In genomic region chr9:76761448-76761847, GRCh38 we compare ENCODE assay signal across 10 cellular contexts. TPM values are rescaled to one million over a fixed set of nuclear protein-coding genes. Genes with fewer than 3 reads are reported as not detected.
DNase-seq lines count a peak whose midpoint lies in the region; ATAC-seq, FAIRE-seq and TF ChIP-seq lines count a peak whose summit lies in the region.
"Had no signal": no experiment of that assay in that cellular context is flagged by ENCODE, and none has a peak within 500 bp of the region (broad histone marks: within the 10 kb centered on the region; RNA-seq: fewer than 3 reads in every experiment).

No MANE protein-coding gene starts in this region.

- ATAC-seq in stimulated activated memory B cell treated with anti-CD40 and anti-IgM and Interleukin-4, amounts not matched to agents 10 μg/mL and 1 μg/mL and 100 μg/mL, for 72 hours = no peak
- no peak for ATAC-seq in T-helper 17 cell

- peak overlapping the region; percentile 21 for H3K4me2 ChIP-seq in Loucy (ENCODE audit: low read depth, low read length, poor library complexity, severe bottlenecking)

- no peaks in the 10 kb centered on the region for H3F3A ChIP-seq in Loucy (ENCODE audit: low read depth)

- H3K9me3 Mint-ChIP-seq in nephron progenitor cell = no peaks in the 10 kb centered on the region
- no peaks in the 10 kb centered on the region for H3K9me3 Mint-ChIP-seq in stimulated activated memory B cell treated with anti-CD40 and anti-IgM and Interleukin-4, amounts not matched to agents 10 μg/mL and 1 μg/mL and 100 μg/mL, for 72 hours

- H2AFZ ChIP-seq in Loucy (ENCODE audit: low read length) = peak overlapping the region; percentile 37; the same call in 1 of the 2 replicates

- H3K4me3 Mint-ChIP-seq in nephron progenitor cell (no peak overlapping the region), T-helper 17 cell (no peak overlapping the region)
- H3K4me3 Mint-ChIP-seq in stimulated activated memory B cell treated with anti-CD40 and anti-IgM and Interleukin-4, amounts not matched to agents 10 μg/mL and 1 μg/mL and 100 μg/mL, for 72 hours = no peak overlapping the region

- H3K79me2 ChIP-seq in Loucy (ENCODE audit: insufficient read depth, low read length) = no peaks in the 10 kb centered on the region

- H3K4me1 Mint-ChIP-seq in nephron progenitor cell = peaks cover 7% of the 10 kb centered on the region
- H3K4me1 Mint-ChIP-seq in stimulated activated memory B cell treated with anti-CD40 and anti-IgM and Interleukin-4, amounts not matched to agents 10 μg/mL and 1 μg/mL and 100 μg/mL, for 72 hours = peaks cover 25% of the 10 kb centered on the region
- H3K4me1 Mint-ChIP-seq in T-helper 17 cell = peaks cover 5% of the 10 kb centered on the region

- H4K20me1 ChIP-seq in Loucy (ENCODE audit: insufficient read depth, low read length, poor library complexity, severe bottlenecking) = no peaks in the 10 kb centered on the region

- H3K27me3 Mint-ChIP-seq in nephron progenitor cell (ENCODE audit: low read depth, poor library complexity) (peaks cover 11% of the 10 kb centered on the region), T-helper 17 cell (peaks cover 41% of the 10 kb centered on the region)
- H3K27me3 Mint-ChIP-seq in stimulated activated memory B cell treated with anti-CD40 and anti-IgM and Interleukin-4, amounts not matched to agents 10 μg/mL and 1 μg/mL and 100 μg/mL, for 72 hours = no peaks in the 10 kb centered on the region

- no peak overlapping the region for H3K9ac ChIP-seq in Loucy (ENCODE audit: low read depth, low read length, poor library complexity, severe bottlenecking)

- no peak for FAIRE-seq in D721Med (lab: Jason Lieb, UNC)

- H3K9me3 ChIP-seq in Loucy (ENCODE audit: insufficient read depth, low read depth, low read length) (no peaks in the 10 kb centered on the region), T-helper 17 cell (ENCODE audit: control insufficient read depth, low read length, poor library complexity, severe bottlenecking) (no peaks in the 10 kb centered on the region)

- H3K4me1 ChIP-seq in Loucy (ENCODE audit: insufficient read depth, low read length, poor library complexity, severe bottlenecking) = no peaks in the 10 kb centered on the region

- H3K4me3 ChIP-seq in Loucy (ENCODE audit: low read length, poor library complexity, severe bottlenecking) = peak overlapping the region; percentile 12

- TF ChIP-seq CTCF in D721Med (IDR thresholded peaks at IDR 0.05; ENCODE audit: insufficient read depth, missing control alignments) (peak; percentile 6), Loucy (conservative IDR thresholded peaks at IDR 0.05; ENCODE audit: low read length) (peak; percentile 75), nephron progenitor cell (IDR thresholded peaks at IDR 0.05) (peak; percentile 32)

- H3K27ac Mint-ChIP-seq in nephron progenitor cell (no peak overlapping the region), T-helper 17 cell (no peak overlapping the region)
- no peak overlapping the region for H3K27ac Mint-ChIP-seq in stimulated activated memory B cell treated with anti-CD40 and anti-IgM and Interleukin-4, amounts not matched to agents 10 μg/mL and 1 μg/mL and 100 μg/mL, for 72 hours

- no peak for DNase-seq in D721Med (ENCODE audit: insufficient read length, low spot score)
- DNase-seq in dermis microvascular lymphatic vessel endothelial cell (ENCODE audit: low read depth in 2 of 2) = peak; percentile 1 to 3
- no peak for DNase-seq in nephron progenitor cell
- DNase-seq in epidermal melanocyte (ENCODE audit: insufficient read length, low spot score) = no peak
- DNase-seq in T1000 (lab: John Stamatoyannopoulos, UW) = no peak
- DNase-seq in T-helper 17 cell = no peak
- DNase-seq: stimulated activated CD4-positive, alpha-beta T cell treated with anti-CD3 and anti-CD28 coated beads, Interleukin-15, amount 100 ng/mL, for 24 hours; substantia nigra had no signal

- H3K36me3 Mint-ChIP-seq in nephron progenitor cell (ENCODE audit: low read depth) = no peaks in the 10 kb centered on the region
- no peaks in the 10 kb centered on the region for H3K36me3 Mint-ChIP-seq in stimulated activated memory B cell treated with anti-CD40 and anti-IgM and Interleukin-4, amounts not matched to agents 10 μg/mL and 1 μg/mL and 100 μg/mL, for 72 hours
- no peaks in the 10 kb centered on the region for H3K36me3 Mint-ChIP-seq in T-helper 17 cell (ENCODE audit: low read depth)

- no peaks in the 10 kb centered on the region for H3K9me2 ChIP-seq in Loucy (replicated peaks; ENCODE audit: low read depth, low read length)

- H3K36me3 ChIP-seq in Loucy (ENCODE audit: insufficient read depth, low read length) = no peaks in the 10 kb centered on the region

- H3K27me3 ChIP-seq in Loucy (ENCODE audit: insufficient read depth, low read length, poor library complexity, severe bottlenecking) = no peaks in the 10 kb centered on the region

RNA-seq across cellular contexts. Expression of gene PCA3, which starts 2.8 kb away (rescaled TPM):
- 0.25 TPM in 1 of 2 replicates, not detected in the other for total RNA-seq in dermis microvascular lymphatic vessel endothelial cell
- not detected for total RNA-seq in T-helper 17 cell

Comparison
In these comparisons a context has a peak if more than half of its experiments do, and no peak if none do; other contexts are left out.
1. DNase-seq: peak in dermis microvascular lymphatic vessel endothelial cell (2 of 2); none in D721Med (single experiment), nephron progenitor cell (single experiment), epidermal melanocyte (single experiment), T1000 (single experiment) and T-helper 17 cell (0 of 3).
2. CTCF ChIP-seq: peak in every context shown above with its lines; median percentile 75 in Loucy; 32 in nephron progenitor cell; 6 in D721Med.